Comparison of ENCODE assay signal across 4 cellular contexts in the genomic region with DNA sequence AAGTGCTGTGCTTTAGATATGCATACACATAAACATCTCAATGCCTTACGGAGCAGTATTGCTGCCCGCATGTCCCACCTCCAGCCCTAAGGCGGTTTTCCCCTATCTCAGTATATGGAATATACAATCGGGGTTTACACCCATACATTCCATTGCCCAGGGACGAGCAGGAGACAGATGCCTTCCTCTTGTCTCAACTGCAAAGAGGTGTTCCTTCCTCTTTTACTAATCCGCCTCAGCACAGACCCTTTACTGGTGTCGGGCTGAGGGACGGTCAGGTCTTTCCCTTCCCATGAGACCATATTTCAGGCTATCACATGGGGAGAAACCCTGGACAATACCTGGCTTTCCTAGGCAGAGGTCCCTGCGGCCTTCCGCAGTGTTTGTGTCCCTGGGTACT. TPM values are rescaled to one million over a fixed set of nuclear protein-coding genes. Genes with fewer than 3 reads are reported as not detected.
"Had no signal": no experiment of that assay in that cellular context is flagged by ENCODE, and none has a peak within 500 bp of the region (broad histone marks: within the 10 kb centered on the region; RNA-seq: fewer than 3 reads in every experiment).

No MANE protein-coding gene starts in this region.

RNA-seq across cellular contexts. Expression of a gene that starts 3.2 kb away (rescaled TPM):
- total RNA-seq: activated CD4-positive, alpha-beta memory T cell treated with anti-CD3 and anti-CD28 coated beads, Interleukin-2, amount 10 ng/mL, durations not matched to agents 7 days and 5 days; activated CD8-positive, alpha-beta memory T cell treated with anti-CD3 and anti-CD28 coated beads, Interleukin-2, amount 10 ng/mL, durations not matched to agents 7 days and 5 days; bronchial epithelial cell; Right ventricle myocardium superior had no signal

RNA-seq across cellular contexts. Expression of a gene that starts 44.6 kb away (rescaled TPM):
- total RNA-seq: activated CD4-positive, alpha-beta memory T cell treated with anti-CD3 and anti-CD28 coated beads, Interleukin-2, amount 10 ng/mL, durations not matched to agents 7 days and 5 days; bronchial epithelial cell; Right ventricle myocardium superior had no signal
